In the genomic region with DNA sequence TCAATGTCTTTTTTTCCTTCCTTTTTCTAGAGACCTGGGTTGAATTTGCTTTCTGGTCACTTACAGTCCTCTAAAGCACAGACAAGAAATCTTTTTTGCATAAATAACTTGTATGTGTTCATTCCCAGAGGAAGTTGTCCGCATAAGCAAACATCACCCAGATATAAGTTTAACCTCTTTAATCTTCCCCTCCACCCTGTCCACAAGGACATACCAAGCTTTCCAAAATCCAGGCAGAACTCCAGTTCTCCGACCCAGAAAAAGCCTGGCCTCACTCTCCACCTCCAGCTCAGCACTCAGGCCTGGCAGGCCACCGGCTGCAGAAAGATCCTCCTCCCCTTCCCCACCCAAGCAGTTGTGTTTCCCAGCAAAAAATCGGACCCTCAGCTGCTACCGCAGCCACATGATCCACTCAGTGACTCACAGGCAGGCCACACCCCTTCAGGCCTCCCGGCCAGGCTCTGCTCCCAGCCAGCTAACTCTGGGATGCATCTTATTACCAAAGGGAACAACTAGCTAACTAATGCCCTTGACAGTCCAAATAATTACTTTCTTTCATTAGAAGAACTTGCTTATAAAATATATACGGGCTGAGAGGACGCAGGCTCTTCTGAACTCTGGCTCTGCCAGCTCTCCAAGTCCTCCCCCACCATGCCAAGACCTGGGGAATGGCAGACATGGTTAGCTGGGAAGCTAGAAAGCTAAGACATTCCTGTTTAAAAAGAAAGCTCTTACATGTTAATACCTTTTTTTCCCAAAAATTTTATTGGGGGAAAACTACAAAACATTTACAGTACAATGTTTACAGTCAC, we compare ENCODE assay signal across 1 cellular context.
TF ChIP-seq lines count a peak whose summit lies in the region.

No MANE protein-coding gene starts in this region.

TF ChIP-seq in GM23338, 12 proteins besides CTCF, POLR2A, EP300 and RAD21 (continued from another document):
- no peak for TF ChIP-seq ZNF462 (CRISPR knock-in tag; IDR thresholded peaks at IDR 0.05)
- TF ChIP-seq, protein P1, sequence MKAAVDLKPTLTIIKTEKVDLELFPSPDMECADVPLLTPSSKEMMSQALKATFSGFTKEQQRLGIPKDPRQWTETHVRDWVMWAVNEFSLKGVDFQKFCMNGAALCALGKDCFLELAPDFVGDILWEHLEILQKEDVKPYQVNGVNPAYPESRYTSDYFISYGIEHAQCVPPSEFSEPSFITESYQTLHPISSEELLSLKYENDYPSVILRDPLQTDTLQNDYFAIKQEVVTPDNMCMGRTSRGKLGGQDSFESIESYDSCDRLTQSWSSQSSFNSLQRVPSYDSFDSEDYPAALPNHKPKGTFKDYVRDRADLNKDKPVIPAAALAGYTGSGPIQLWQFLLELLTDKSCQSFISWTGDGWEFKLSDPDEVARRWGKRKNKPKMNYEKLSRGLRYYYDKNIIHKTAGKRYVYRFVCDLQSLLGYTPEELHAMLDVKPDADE (IDR thresholded peaks at IDR 0.05): no peak
- no peak for TF ChIP-seq ZNF114 (CRISPR knock-in tag; IDR thresholded peaks at IDR 0.05)
- TF ChIP-seq NANOG (IDR thresholded peaks at IDR 0.05; ENCODE audit: borderline replicate concordance): no peak
- TF ChIP-seq ZNF331 (CRISPR knock-in tag; IDR thresholded peaks at IDR 0.05; ENCODE audit: low read depth): no peak
